ENCODE assay signal across 1 cellular context in genomic region chr19:2867025-2867991, GRCh38.
TF ChIP-seq lines count a peak whose summit lies in the region.

Gene ZNF556 (plus strand): TSS chr19:2867335. CDS start chr19:2867422, 87 bp downstream.

TF ChIP-seq in HepG2, 621 proteins besides CTCF, POLR2A, EP300 and RAD21 (continued from another document and continues in another):
- peak; percentile 78 for TF ChIP-seq ZFP91 (CRISPR knock-in tag; IDR thresholded peaks at IDR 0.05; ENCODE audit: borderline replicate concordance)
- TF ChIP-seq KDM1A (CRISPR knock-in tag; IDR thresholded peaks at IDR 0.05) = no peak
- TF ChIP-seq PRDM4 (CRISPR knock-in tag; IDR thresholded peaks at IDR 0.05; ENCODE audit: borderline replicate concordance) = no peak
- no peak for TF ChIP-seq ZBTB40 (IDR thresholded peaks at IDR 0.05)
- peak; percentile 73; the same call in 1 of the 2 replicates for TF ChIP-seq ZBTB40 (CRISPR knock-in tag; IDR thresholded peaks at IDR 0.05)
- TF ChIP-seq TBX2 (CRISPR knock-in tag; IDR thresholded peaks at IDR 0.05; ENCODE audit: borderline replicate concordance) = peak; percentile 63
- peak; percentile 86 for TF ChIP-seq UBTF (CRISPR knock-in tag; IDR thresholded peaks at IDR 0.05)
- peak; percentile 81; the same call in 1 of the 2 replicates for TF ChIP-seq SMAD1 (CRISPR knock-in tag; IDR thresholded peaks at IDR 0.05; ENCODE audit: borderline replicate concordance, low read depth)
- no peak for TF ChIP-seq HNF1A (IDR thresholded peaks at IDR 0.05; ENCODE audit: low read depth)
- TF ChIP-seq HNF1A (CRISPR knock-in tag; IDR thresholded peaks at IDR 0.05; ENCODE audit: borderline replicate concordance) = no peak
- TF ChIP-seq ZNF609 (CRISPR knock-in tag; IDR thresholded peaks at IDR 0.05; ENCODE audit: borderline replicate concordance) = no peak
- no peak for TF ChIP-seq DNMT1 (CRISPR knock-in tag; IDR thresholded peaks at IDR 0.05)
- TF ChIP-seq ZNF768 (CRISPR knock-in tag; IDR thresholded peaks at IDR 0.05) = peak; percentile 53; the same call in 1 of the 2 replicates
- peak; percentile 22; the same call in 1 of the 2 replicates for TF ChIP-seq GFI1 (CRISPR knock-in tag; IDR thresholded peaks at IDR 0.05; ENCODE audit: borderline replicate concordance)
